1 cellular context compared by ENCODE assay signal in genomic region chrX:118315529-118315928, GRCh38.
TF ChIP-seq lines count a peak whose summit lies in the region.

No MANE protein-coding gene starts in this region.

TF ChIP-seq in A549, 52 proteins besides CTCF, POLR2A, EP300 and RAD21 (continued from another document):
- no peak for TF ChIP-seq ATOH8 (CRISPR knock-in tag; IDR thresholded peaks at IDR 0.05; ENCODE audit: low read depth)
- no peak for TF ChIP-seq RFX5 (IDR thresholded peaks at IDR 0.05)
- TF ChIP-seq FOSB (CRISPR knock-in tag; IDR thresholded peaks at IDR 0.05): no peak
- no peak for TF ChIP-seq SREBF2 (IDR thresholded peaks at IDR 0.05)
